Comparison of ENCODE assay signal across 12 cellular contexts in genomic region chr20:25295386-25296093, GRCh38. TPM values are rescaled to one million over a fixed set of nuclear protein-coding genes. Genes with fewer than 3 reads are reported as not detected.
DNase-seq lines count a peak whose midpoint lies in the region; ATAC-seq and TF ChIP-seq lines count a peak whose summit lies in the region.
"Had no signal": no experiment of that assay in that cellular context is flagged by ENCODE, and none has a peak within 500 bp of the region (broad histone marks: within the 10 kb centered on the region; RNA-seq: fewer than 3 reads in every experiment).

No MANE protein-coding gene starts in this region.

- ATAC-seq in Right ventricle myocardium superior (ENCODE audit: poor library complexity) (peak; percentile 64), psoas muscle (peak; percentile 80 to 92 (median 90))

- 17 to 23% (median 23%) methylated on average over 10 of the region's 10 CpGs for WGBS in psoas muscle, 3 donors

- H3K36me3 ChIP-seq in SJCRH30 (peaks cover 12% of the 10 kb centered on the region; the same call in 1 of the 2 replicates), psoas muscle (ENCODE audit: insufficient read depth in 1 of 2, low read depth in 1 of 2) (peaks cover 0 to 13% of the 10 kb centered on the region in 2 donors)
- H3K36me3 ChIP-seq in CD8-positive, alpha-beta memory T cell (ENCODE audit: insufficient read depth, low read length), result no peaks in the 10 kb centered on the region

- H3K4me3 ChIP-seq in SJCRH30 (no peak overlapping the region), psoas muscle (no peak overlapping the region)
- H3K4me3 ChIP-seq in CD8-positive, alpha-beta memory T cell (ENCODE audit: low read length), result no peak overlapping the region

- H3K27ac Mint-ChIP-seq in CD8-positive, alpha-beta memory T cell, result peak overlapping the region in 3 of 8 donors; percentile 9 to 66 (median 17)
- H3K27ac Mint-ChIP-seq: activated naive CD8-positive, alpha-beta T cell had no signal

- no peaks in the 10 kb centered on the region for H3K9me3 Mint-ChIP-seq in CD8-positive, alpha-beta memory T cell

- POLR2A ChIA-PET in CD8-positive, alpha-beta memory T cell (lab: Charles Lee), result no interaction called here

- H3K27me3 ChIP-seq in SJCRH30 (no peaks in the 10 kb centered on the region), psoas muscle (ENCODE audit: insufficient read depth in 3 of 3, low read length in 2 of 3) (no peaks in the 10 kb centered on the region)
- no peaks in the 10 kb centered on the region for H3K27me3 ChIP-seq in CD8-positive, alpha-beta memory T cell (ENCODE audit: insufficient read depth, low read length, poor library complexity, severe bottlenecking)

- no peaks in the 10 kb centered on the region for H3K27me3 Mint-ChIP-seq in CD8-positive, alpha-beta memory T cell
- H3K27me3 Mint-ChIP-seq: activated naive CD8-positive, alpha-beta T cell had no signal

- intact Hi-C loops in Right ventricle myocardium superior (cut with DNase I), result loop anchor here (5.0 kb wide), 1 partner anchor 102 kb away; no protein-coding TSS in a partner anchor
- intact Hi-C loops in psoas muscle (cut with DNase I), result no loop called here

- H3K4me1 ChIP-seq in SJCRH30 (peaks cover 49% of the 10 kb centered on the region), psoas muscle (peaks cover 28% of the 10 kb centered on the region)
- H3K4me1 ChIP-seq in CD8-positive, alpha-beta memory T cell (ENCODE audit: insufficient read depth, low read length), result no peaks in the 10 kb centered on the region

- H3K36me3 Mint-ChIP-seq in CD8-positive, alpha-beta memory T cell, result peaks cover 0 to 48% (median 2%) of the 10 kb centered on the region in 3 donors
- H3K36me3 Mint-ChIP-seq: activated naive CD8-positive, alpha-beta T cell had no signal

- DNase-seq in SJCRH30 (peak; percentile 78), Right ventricle myocardium superior (peak; percentile 78), psoas muscle (peak; percentile 64 to 83), dedifferentiated amniotic fluid mesenchymal stem cell (ENCODE audit: extremely low spot score) (no peak), SIG-M5 (lab: John Stamatoyannopoulos, UW) (no peak), cerebellum (ENCODE audit: low spot score) (no peak)
- no peak for DNase-seq in CD8-positive, alpha-beta memory T cell
- DNase-seq: head of caudate nucleus, NCI-H1694 treated with DMSO at 0.1 percent for 48 hours, T1000 had no signal

- CTCF ChIA-PET in CD8-positive, alpha-beta memory T cell (lab: Charles Lee), result interaction anchor here (1.0 to 1.9 kb wide), 6 partner anchors 15 to 302 kb away, joined by 3 to 11 read pairs (median 4); partner anchors contain the start of gene GINS1

- TF ChIP-seq CTCF in C4-2B (conservative IDR thresholded peaks at IDR 0.05) (no peak), psoas muscle (IDR thresholded peaks at IDR 0.05) (peak; percentile 26)

- H3K9me3 ChIP-seq in SJCRH30 (replicated peaks) (no peaks in the 10 kb centered on the region), psoas muscle (no peaks in the 10 kb centered on the region)
- H3K9me3 ChIP-seq in CD8-positive, alpha-beta memory T cell (ENCODE audit: low read length), result no peaks in the 10 kb centered on the region

- H3K4me3 Mint-ChIP-seq in CD8-positive, alpha-beta memory T cell, result no peak overlapping the region
- H3K4me3 Mint-ChIP-seq: activated naive CD8-positive, alpha-beta T cell had no signal

- H3K4me1 Mint-ChIP-seq in CD8-positive, alpha-beta memory T cell, result peaks cover 0 to 4% (median 2%) of the 10 kb centered on the region in 3 donors

- H3K27ac ChIP-seq in C4-2B, result peak overlapping the region; percentile 8
- H3K27ac ChIP-seq in SJCRH30, result peak overlapping the region; percentile 77
- H3K27ac ChIP-seq in psoas muscle, result peak overlapping the region; percentile 84
- no peak overlapping the region for H3K27ac ChIP-seq in CD8-positive, alpha-beta memory T cell (ENCODE audit: low read depth, low read length)

RNA-seq across cellular contexts. Expression of gene PYGB, which starts 47.7 kb away (rescaled TPM):
- total RNA-seq in SJCRH30 (2014; rRNA removed; shearing (Covaris generic)), result 39.1 and 42.3 TPM in 2 replicates
- total RNA-seq in Right ventricle myocardium superior (170 TPM), psoas muscle (10 to 100 TPM in 2 of 4 donors, 1 to 10 TPM in 2; 7.8 to 22.3 (median 10.6) TPM), cerebellum (61.5 TPM)
- 1 to 10 TPM; 4.9 to 9.5 (median 8.6) TPM for polyA plus RNA-seq in psoas muscle
- 10 to 100 TPM; 32.5 to 35.7 TPM for total RNA-seq in CD8-positive, alpha-beta memory T cell
- polyA plus RNA-seq in CD8-positive, alpha-beta memory T cell, result 35.6 TPM

Comparison
In these comparisons a context has a peak if more than half of its experiments do, and no peak if none do; other contexts are left out.
1. DNase-seq: peak in SJCRH30 (2 of 2), Right ventricle myocardium superior (single experiment) and psoas muscle (2 of 2); none in dedifferentiated amniotic fluid mesenchymal stem cell (single experiment), SIG-M5 (single experiment), cerebellum (single experiment) and CD8-positive, alpha-beta memory T cell (0 of 5).